Comparison of ENCODE assay signal across 1 cellular context in the genomic region with DNA sequence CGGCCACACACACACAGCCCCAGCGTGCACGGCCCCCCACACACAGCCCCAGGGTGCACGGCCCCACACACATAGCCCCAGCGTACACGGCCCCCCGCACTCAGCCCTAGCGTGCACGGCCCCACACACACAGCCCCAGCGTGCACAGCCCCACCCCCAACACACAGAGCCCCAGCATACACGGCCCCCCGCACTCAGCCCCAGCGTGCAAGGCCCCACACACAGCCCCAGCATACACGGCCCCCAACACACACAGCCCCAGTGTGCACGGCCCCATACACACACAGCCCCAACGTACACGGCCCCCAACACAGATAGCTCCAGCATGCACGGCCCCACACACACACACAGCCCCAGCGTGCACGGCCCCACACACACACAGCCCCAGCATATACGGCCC.
TF ChIP-seq lines count a peak whose summit lies in the region.

No MANE protein-coding gene starts in this region.

TF ChIP-seq in K562, 482 proteins besides CTCF, POLR2A, EP300 and RAD21:
- TF ChIP-seq CBX1 (IDR thresholded peaks at IDR 0.05; ENCODE audit: low read depth) (no peak), ZNF76 (CRISPR knock-in tag; IDR thresholded peaks at IDR 0.05; ENCODE audit: borderline replicate concordance) (no peak), TCFL5 (CRISPR knock-in tag; conservative IDR thresholded peaks at IDR 0.05) (no peak), CC2D1A (IDR thresholded peaks at IDR 0.05) (no peak), POLR2G (IDR thresholded peaks at IDR 0.05; ENCODE audit: low read depth, low read length) (0 out of 2 replicates have a peak, but pooled peaks have one; percentile 23), STAT5A (IDR thresholded peaks at IDR 0.05; ENCODE audit: borderline replicate concordance, low read length) (no peak), BACH1 (tag; IDR thresholded peaks at IDR 0.05) (no peak)
- TF ChIP-seq, protein P1, sequence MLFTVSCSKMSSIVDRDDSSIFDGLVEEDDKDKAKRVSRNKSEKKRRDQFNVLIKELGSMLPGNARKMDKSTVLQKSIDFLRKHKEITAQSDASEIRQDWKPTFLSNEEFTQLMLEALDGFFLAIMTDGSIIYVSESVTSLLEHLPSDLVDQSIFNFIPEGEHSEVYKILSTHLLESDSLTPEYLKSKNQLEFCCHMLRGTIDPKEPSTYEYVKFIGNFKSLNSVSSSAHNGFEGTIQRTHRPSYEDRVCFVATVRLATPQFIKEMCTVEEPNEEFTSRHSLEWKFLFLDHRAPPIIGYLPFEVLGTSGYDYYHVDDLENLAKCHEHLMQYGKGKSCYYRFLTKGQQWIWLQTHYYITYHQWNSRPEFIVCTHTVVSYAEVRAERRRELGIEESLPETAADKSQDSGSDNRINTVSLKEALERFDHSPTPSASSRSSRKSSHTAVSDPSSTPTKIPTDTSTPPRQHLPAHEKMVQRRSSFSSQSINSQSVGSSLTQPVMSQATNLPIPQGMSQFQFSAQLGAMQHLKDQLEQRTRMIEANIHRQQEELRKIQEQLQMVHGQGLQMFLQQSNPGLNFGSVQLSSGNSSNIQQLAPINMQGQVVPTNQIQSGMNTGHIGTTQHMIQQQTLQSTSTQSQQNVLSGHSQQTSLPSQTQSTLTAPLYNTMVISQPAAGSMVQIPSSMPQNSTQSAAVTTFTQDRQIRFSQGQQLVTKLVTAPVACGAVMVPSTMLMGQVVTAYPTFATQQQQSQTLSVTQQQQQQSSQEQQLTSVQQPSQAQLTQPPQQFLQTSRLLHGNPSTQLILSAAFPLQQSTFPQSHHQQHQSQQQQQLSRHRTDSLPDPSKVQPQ (CRISPR knock-in tag; IDR thresholded peaks at IDR 0.05; ENCODE audit: borderline replicate concordance) = no peak
TF ChIP-seq in K562: peak in this region for 1.
